30 cellular contexts compared by ENCODE assay signal in genomic region chr2:238161291-238162051, GRCh38. TPM values are rescaled to one million over a fixed set of nuclear protein-coding genes. Genes with fewer than 3 reads are reported as not detected.
DNase-seq lines count a peak whose midpoint lies in the region; ATAC-seq, FAIRE-seq and TF ChIP-seq lines count a peak whose summit lies in the region.
"Had no signal": no experiment of that assay in that cellular context is flagged by ENCODE, and none has a peak within 500 bp of the region (broad histone marks: within the 10 kb centered on the region; RNA-seq: fewer than 3 reads in every experiment).

No MANE protein-coding gene starts in this region.

- peaks cover 7 to 19% (median 14%) of the 10 kb centered on the region in 11 experiments; a peak in 16 of 22 replicates for H3K27me3 ChIP-seq in BLaER1 treated with 17β-estradiol and CSF1 and Interleukin-3, amounts not matched to agents 10 nM and 100 nM
- H3K27me3 ChIP-seq in OCI-LY3 (ENCODE audit: low read depth, low read length), result no peaks in the 10 kb centered on the region
- H3K27me3 ChIP-seq in spleen (replicated peaks in 1 of 7), result peaks cover 0 to 79% (median 34%) of the 10 kb centered on the region in 7 donors
- H3K27me3 ChIP-seq: SJSA1, testis had no signal

- TF ChIP-seq CTCF in OCI-LY3 (IDR thresholded peaks at IDR 0.05; ENCODE audit: low read depth, low read length), result no peak
- TF ChIP-seq CTCF in kidney (IDR thresholded peaks at IDR 0.05; ENCODE audit: borderline replicate concordance, extremely low read depth, insufficient read depth), result no peak
- no peak for TF ChIP-seq CTCF in spleen (IDR thresholded peaks at IDR 0.05 in 8 of 11, conservative IDR thresholded peaks at IDR 0.05 in 3 of 11)

- H3K4me1 ChIP-seq in BLaER1 treated with 17β-estradiol and CSF1 and Interleukin-3, amounts not matched to agents 10 nM and 100 nM, result peaks cover 21 to 44% (median 32%) of the 10 kb centered on the region in 10 experiments
- H3K4me1 ChIP-seq in OCI-LY3 (ENCODE audit: low read length), result peaks cover 16% of the 10 kb centered on the region
- peaks cover 0 to 2% of the 10 kb centered on the region in 2 donors for H3K4me1 ChIP-seq in kidney (ENCODE audit: control insufficient read depth in 1 of 2, insufficient read depth in 1 of 2, low read depth in 1 of 2, low read length in 2 of 2)
- peaks cover 0 to 46% (median 35%) of the 10 kb centered on the region in 6 donors for H3K4me1 ChIP-seq in spleen
- H3K4me1 ChIP-seq: breast epithelium, Caco-2 had no signal

- peak overlapping the region in 8 of 11 experiments; percentile 31 to 88 (median 82); a peak in 7 of 22 replicates for H3K9ac ChIP-seq in BLaER1 treated with 17β-estradiol and CSF1 and Interleukin-3, amounts not matched to agents 10 nM and 100 nM
- H3K9ac ChIP-seq in OCI-LY3 (ENCODE audit: low read length), result peak overlapping the region; percentile 42; the same call in 1 of the 2 replicates
- no peak overlapping the region for H3K9ac ChIP-seq in kidney (ENCODE audit: low read length in 2 of 2)

- peaks cover 0 to 32% (median 0%) of the 10 kb centered on the region in 11 experiments; a peak in 8 of 22 replicates for H4K20me1 ChIP-seq in BLaER1 treated with 17β-estradiol and CSF1 and Interleukin-3, amounts not matched to agents 10 nM and 100 nM
- no peaks in the 10 kb centered on the region for H4K20me1 ChIP-seq in OCI-LY3 (ENCODE audit: insufficient read depth, low read length)

- DNase-seq in kidney (peak; percentile 65), spleen (peak; percentile 58), urothelium cell line (ENCODE audit: low spot score) (no peak), NCI-H2227 treated with DMSO at 0.1 percent for 48 hours (lab: John Stamatoyannopoulos, UW) (no peak)
- DNase-seq: activated CD4-positive, alpha-beta T cell treated with anti-CD3 and anti-CD28 coated beads, Interleukin-2, amount 10 ng/mL, durations not matched to agents 7 days and 5 days; activated effector memory CD4-positive, alpha-beta T cell treated with Interleukin-2 at 50 U/mL for 16 hours; activated T-cell treated with anti-CD3 and anti-CD28 coated beads, Interleukin-2, amount 50 U/mL, for 1 hour; Caco-2; DMS53; effector CD8-positive, alpha-beta T cell; midbrain; NCI-H146; NCI-H345; NCI-H69; small intestine; stimulated activated naive CD8-positive, alpha-beta T cell treated with anti-CD3 and anti-CD28 coated beads, Interleukin-15, Interleukin-2, amounts not matched to agents 100 U/mL and 50 U/mL, for 24 hours; T-cell; testis had no signal

- no peak for FAIRE-seq in kidney (lab: Jason Lieb, UNC)
- FAIRE-seq in urothelium cell line (lab: Jason Lieb, UNC), result no peak
- FAIRE-seq: colon, GM12891, small intestine had no signal

- H2AFZ ChIP-seq in OCI-LY3 (ENCODE audit: low read depth, low read length), result no peak overlapping the region

- H3K36me3 ChIP-seq in BLaER1 treated with 17β-estradiol and CSF1 and Interleukin-3, amounts not matched to agents 10 nM and 100 nM, result peaks cover 0 to 10% (median under 1%) of the 10 kb centered on the region in 11 experiments; a peak in 8 of 22 replicates
- H3K36me3 ChIP-seq in OCI-LY3 (replicated peaks; ENCODE audit: low read depth, low read length) (no peaks in the 10 kb centered on the region), kidney (ENCODE audit: control insufficient read depth in 1 of 2, insufficient read depth in 2 of 2, low read length in 2 of 2) (no peaks in the 10 kb centered on the region), spleen (peaks cover 0 to 2% (median 0%) of the 10 kb centered on the region in 6 donors)
- H3K36me3 ChIP-seq: breast epithelium, Peyer's patch, SJSA1 had no signal

- no peaks in the 10 kb centered on the region for H3K79me2 ChIP-seq in OCI-LY3 (ENCODE audit: low read length)

- WGBS in spleen, 5 donors, result 84 to 94% (median 92%) methylated on average over 15 to 21 of the region's 21 CpGs

- no peak for ATAC-seq in HG03565 (IDR thresholded peaks at IDR 0.05; ENCODE audit: unreplicated experiment)
- ATAC-seq: activated naive CD4-positive, alpha-beta T cell treated with anti-CD3 and anti-CD28 coated beads, Interleukin-2, amount 50 U/mL, for 72 hours; naive thymus-derived CD8-positive, alpha-beta T cell; stimulated activated naive CD8-positive, alpha-beta T cell treated with anti-CD3 and anti-CD28 coated beads, Interleukin-15, Interleukin-2, amounts not matched to agents 100 U/mL and 50 U/mL, for 24 hours; T-cell had no signal

- TF ChIP-seq POLR2A in spleen (IDR thresholded peaks at IDR 0.05), result no peak

- no peaks in the 10 kb centered on the region for H3K9me3 ChIP-seq in BLaER1 treated with 17β-estradiol and CSF1 and Interleukin-3, amounts not matched to agents 10 nM and 100 nM (replicated peaks in 1 of 11)
- H3K9me3 ChIP-seq in OCI-LY3 (ENCODE audit: insufficient read depth, low read length) (no peaks in the 10 kb centered on the region), kidney (ENCODE audit: control insufficient read depth in 1 of 2, low read length in 2 of 2) (no peaks in the 10 kb centered on the region), spleen (no peaks in the 10 kb centered on the region)
- H3K9me3 ChIP-seq: breast epithelium, Caco-2, Peyer's patch, SJSA1, testis had no signal

- H3K4me3 ChIP-seq in BLaER1 treated with 17β-estradiol and CSF1 and Interleukin-3, amounts not matched to agents 10 nM and 100 nM, result no peak overlapping the region
- H3K4me3 ChIP-seq in OCI-LY3 (ENCODE audit: low read length), result no peak overlapping the region
- no peak overlapping the region for H3K4me3 ChIP-seq in kidney (ENCODE audit: low read length in 2 of 2)
- no peak overlapping the region for H3K4me3 ChIP-seq in spleen
- H3K4me3 ChIP-seq: breast epithelium, Peyer's patch, SJSA1, testis had no signal

- intact Hi-C loops in kidney (cut with DNase I) (no loop called here), spleen (cut with DNase I; ENCODE audit: low total_unique reads) (no loop called here)

- H3K4me2 ChIP-seq in BLaER1 treated with 17β-estradiol and CSF1 and Interleukin-3, amounts not matched to agents 10 nM and 100 nM, result peak overlapping the region; percentile 84 to 98 (median 97); a peak in 20 of 22 replicates
- H3K4me2 ChIP-seq in OCI-LY3 (ENCODE audit: low read length), result no peak overlapping the region

- H3K27ac ChIP-seq in BLaER1 treated with 17β-estradiol and CSF1 and Interleukin-3, amounts not matched to agents 10 nM and 100 nM, result peak overlapping the region in 4 of 11 experiments; percentile 55 to 83 (median 77); a peak in 6 of 22 replicates
- no peak overlapping the region for H3K27ac ChIP-seq in OCI-LY3 (ENCODE audit: low read length)
- no peak overlapping the region for H3K27ac ChIP-seq in kidney (ENCODE audit: low read depth in 2 of 2, low read length in 2 of 2)
- no peak overlapping the region for H3K27ac ChIP-seq in spleen
- H3K27ac ChIP-seq: breast epithelium, epithelial cell of prostate, Peyer's patch, SJSA1, testis had no signal

RNA-seq across cellular contexts. Expression of gene ERFE, which starts 2.7 kb away (rescaled TPM):
- 61.4 TPM for total RNA-seq in kidney
- 1.6 TPM for polyA plus RNA-seq in kidney (ENCODE audit: insufficient read depth, low read depth, low replicate concordance)
- total RNA-seq in spleen, result 10 to 100 TPM in 1 of 7 donors, 1 to 10 TPM in 5, under 1 TPM in 1; 0.49 to 11.0 (median 2.4) TPM
- under 1 TPM; 0.06 to 0.63 (median 0.16) TPM for polyA plus RNA-seq in spleen
- total RNA-seq: activated CD4-positive, alpha-beta T cell treated with anti-CD3 and anti-CD28 coated beads, Interleukin-2, amount 10 ng/mL, durations not matched to agents 7 days and 5 days; naive thymus-derived CD8-positive, alpha-beta T cell; T-cell had no signal
- polyA plus RNA-seq: CD14-positive monocyte; naive thymus-derived CD8-positive, alpha-beta T cell had no signal

RNA-seq across cellular contexts. Expression of gene KLHL30, which starts 23.0 kb away (rescaled TPM):
- 5.7 TPM for total RNA-seq in kidney
- 0.24 TPM for polyA plus RNA-seq in kidney (ENCODE audit: insufficient read depth, low read depth, low replicate concordance)
- total RNA-seq in spleen, result under 1 TPM in 5 of 7 donors, not detected in 2; 0.15 to 0.85 (median 0.23) TPM
- under 1 TPM; 0.09 to 0.29 (median 0.22) TPM for polyA plus RNA-seq in spleen
- total RNA-seq: activated CD4-positive, alpha-beta T cell treated with anti-CD3 and anti-CD28 coated beads, Interleukin-2, amount 10 ng/mL, durations not matched to agents 7 days and 5 days; activated naive CD4-positive, alpha-beta T cell treated with anti-CD3 and anti-CD28 coated beads, Interleukin-2, amount 50 U/mL, for 72 hours; naive thymus-derived CD8-positive, alpha-beta T cell; T-cell had no signal
- polyA plus RNA-seq: naive thymus-derived CD8-positive, alpha-beta T cell had no signal

RNA-seq across cellular contexts. Expression of gene ILKAP, which starts 42.0 kb away (rescaled TPM):
- total RNA-seq in kidney (47.7 TPM), spleen (10 to 100 TPM; 39.7 to 61.2 (median 47.1) TPM)
- polyA plus RNA-seq in kidney (ENCODE audit: insufficient read depth, low read depth, low replicate concordance) (38.4 TPM), spleen (10 to 100 TPM; 46.8 to 64.5 (median 58.5) TPM)

Comparison
In these comparisons a context has a peak if more than half of its experiments do, and no peak if none do; other contexts are left out.
1. H3K9ac ChIP-seq: peak in BLaER1 treated with 17β-estradiol and CSF1 and Interleukin-3, amounts not matched to agents 10 nM and 100 nM (8 of 11) and OCI-LY3 (single experiment); none in kidney (0 of 2).
2. DNase-seq: peak in kidney (single experiment) and spleen (single experiment); none in urothelium cell line (single experiment) and NCI-H2227 treated with DMSO at 0.1 percent for 48 hours (single experiment).